In the genomic region with DNA sequence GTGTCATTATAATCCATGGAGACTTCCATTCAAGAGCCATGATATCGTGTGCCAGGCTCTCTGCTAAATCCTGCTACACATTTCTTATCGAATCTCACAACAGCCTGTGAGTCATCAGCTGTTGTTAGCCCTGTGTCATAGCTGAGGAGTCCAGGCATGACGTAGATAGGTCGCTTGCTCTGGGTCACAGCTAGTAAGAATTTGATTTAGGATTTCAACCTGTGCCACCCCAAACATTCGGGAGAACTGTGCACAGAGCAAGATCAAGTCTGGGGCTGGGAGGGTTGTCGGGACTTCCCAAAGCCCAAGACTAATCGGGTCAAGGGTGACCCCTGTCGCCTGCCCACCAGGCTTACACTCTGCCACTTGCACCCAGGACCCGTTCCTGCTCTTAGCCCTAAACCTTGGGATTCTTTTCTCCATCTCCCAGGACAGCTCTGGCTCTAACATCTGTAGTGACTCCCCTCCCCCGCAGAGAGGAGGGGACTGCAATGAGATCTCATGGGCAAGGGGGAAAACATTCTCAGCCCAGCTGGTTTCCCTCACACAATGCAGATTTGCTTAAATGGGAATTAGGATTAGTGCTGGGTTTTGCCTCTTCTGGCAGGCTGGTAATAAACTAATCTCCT, we compare ENCODE assay signal across 10 cellular contexts. TPM values are rescaled to one million over a fixed set of nuclear protein-coding genes. Genes with fewer than 3 reads are reported as not detected.
A peak's percentile ranks its signal among the peaks of the same experiment; 100 is the strongest.
DNase-seq lines count a peak whose midpoint lies in the region; ATAC-seq and TF ChIP-seq lines count a peak whose summit lies in the region.
"Had no signal": no experiment of that assay in that cellular context is flagged by ENCODE, and none has a peak within 500 bp of the region (broad histone marks: within the 10 kb centered on the region; RNA-seq: fewer than 3 reads in every experiment).

No MANE protein-coding gene starts in this region.

- H3K79me2 ChIP-seq in fibroblast of lung (ENCODE audit: control insufficient read depth, insufficient read depth, low read length), result no peaks in the 10 kb centered on the region
- H3K79me2 ChIP-seq in neural progenitor cell (ENCODE audit: low read depth), result peaks cover 25% of the 10 kb centered on the region

- peaks cover 30% of the 10 kb centered on the region for H3F3A ChIP-seq in neural progenitor cell (ENCODE audit: low read depth)

- H3K9me3 ChIP-seq in fibroblast of lung (ENCODE audit: control insufficient read depth, insufficient read depth, low read depth, low read length) (no peaks in the 10 kb centered on the region), neural progenitor cell (ENCODE audit: low read depth) (peaks cover 3% of the 10 kb centered on the region)
- H3K9me3 ChIP-seq: testis had no signal

- no peak for ATAC-seq in GM18511 (IDR thresholded peaks at IDR 0.05; ENCODE audit: unreplicated experiment)
- no peak for ATAC-seq in naive thymus-derived CD8-positive, alpha-beta T cell
- ATAC-seq: activated CD8-positive, alpha-beta T cell treated with anti-CD3 and anti-CD28 coated beads, Interleukin-2, amount 10 ng/mL, durations not matched to agents 7 days and 5 days had no signal

- H3K36me3 Mint-ChIP-seq in Calu3 (ENCODE audit: insufficient read depth, unreplicated experiment), result no peaks in the 10 kb centered on the region
- H3K36me3 Mint-ChIP-seq in neural progenitor cell, result peaks cover 27% of the 10 kb centered on the region
- peaks cover 12 to 19% (median 13%) of the 10 kb centered on the region in 3 donors for H3K36me3 Mint-ChIP-seq in naive thymus-derived CD8-positive, alpha-beta T cell

- no TSS peak for BruUV-seq in Calu3 (replicated peaks; lab: Mats Ljungman, UMichigan)

- no peak overlapping the region for H3K27ac ChIP-seq in fibroblast of lung (ENCODE audit: insufficient read depth, low read length)
- peak overlapping the region; percentile 85 for H3K27ac ChIP-seq in neural progenitor cell
- H3K27ac ChIP-seq: testis had no signal

- H3K4me3 Mint-ChIP-seq in Calu3 (ENCODE audit: low read depth, unreplicated experiment) (no peak overlapping the region), neural progenitor cell (peak overlapping the region; percentile 42)
- H3K4me3 Mint-ChIP-seq in naive thymus-derived CD8-positive, alpha-beta T cell, result no peak overlapping the region
- H3K4me3 Mint-ChIP-seq: activated CD8-positive, alpha-beta T cell treated with anti-CD3 and anti-CD28 coated beads, Interleukin-2, amount 10 ng/mL, durations not matched to agents 7 days and 5 days had no signal

- H3K4me3 ChIP-seq in fibroblast of lung (replicated peaks in 1 of 4; ENCODE audit: control extremely low read depth in 1 of 4, insufficient read depth in 1 of 4, low read depth in 3 of 4, low read length in 4 of 4), result no peak overlapping the region
- H3K4me3 ChIP-seq in neural progenitor cell, result peak overlapping the region; percentile 36
- H3K4me3 ChIP-seq: testis had no signal

- intact Hi-C loops in Calu3 (cut with micrococcal nuclease; ENCODE audit: unreplicated experiment), result no loop called here

- H3K27me3 Mint-ChIP-seq in Calu3 (ENCODE audit: unreplicated experiment), result peaks cover 23% of the 10 kb centered on the region
- peaks cover 2% of the 10 kb centered on the region for H3K27me3 Mint-ChIP-seq in neural progenitor cell (ENCODE audit: insufficient read depth, low read depth)
- peaks cover 0 to 7% (median 0%) of the 10 kb centered on the region in 5 donors for H3K27me3 Mint-ChIP-seq in naive thymus-derived CD8-positive, alpha-beta T cell

- H3K27me3 ChIP-seq in fibroblast of lung (ENCODE audit: control insufficient read depth, insufficient read depth, low read length) (peaks cover 4% of the 10 kb centered on the region), neural progenitor cell (no peaks in the 10 kb centered on the region)
- H3K27me3 ChIP-seq: testis had no signal

- CTCF ChIA-PET in Calu3 (lab: Charles Lee), result interaction anchor here (1.3 kb wide), 2 partner anchors 12 to 166 kb away, joined by 3 to 4 read pairs; no protein-coding TSS in a partner anchor

- H3K27ac Mint-ChIP-seq in Calu3 (ENCODE audit: unreplicated experiment) (no peak overlapping the region), neural progenitor cell (peak overlapping the region; percentile 38)
- no peak overlapping the region for H3K27ac Mint-ChIP-seq in naive thymus-derived CD8-positive, alpha-beta T cell
- H3K27ac Mint-ChIP-seq: activated CD8-positive, alpha-beta T cell treated with anti-CD3 and anti-CD28 coated beads, Interleukin-2, amount 10 ng/mL, durations not matched to agents 7 days and 5 days had no signal

- no peaks in the 10 kb centered on the region for H4K20me1 ChIP-seq in fibroblast of lung (ENCODE audit: control insufficient read depth, extremely low read depth, insufficient read depth, low read length)
- peaks cover 34% of the 10 kb centered on the region for H4K20me1 ChIP-seq in neural progenitor cell (ENCODE audit: low read depth)

- H3K9ac ChIP-seq in fibroblast of lung (ENCODE audit: insufficient read depth, low read length) (no peak overlapping the region), neural progenitor cell (no peak overlapping the region)

- H3K4me2 ChIP-seq in fibroblast of lung (ENCODE audit: extremely low read depth, insufficient read depth, low read length) (no peak overlapping the region), neural progenitor cell (peak overlapping the region; percentile 77)

- H3K4me1 ChIP-seq in fibroblast of lung (ENCODE audit: control insufficient read depth, extremely low read depth, insufficient read depth, low read length) (peaks cover 4% of the 10 kb centered on the region), neural progenitor cell (peaks cover 47% of the 10 kb centered on the region)

- no peaks in the 10 kb centered on the region for H3K9me3 Mint-ChIP-seq in Calu3 (ENCODE audit: low read depth, unreplicated experiment)
- peaks cover 12% of the 10 kb centered on the region for H3K9me3 Mint-ChIP-seq in neural progenitor cell
- H3K9me3 Mint-ChIP-seq in naive thymus-derived CD8-positive, alpha-beta T cell, result peaks cover 0 to 20% (median 8%) of the 10 kb centered on the region in 9 donors

- POLR2A ChIA-PET in naive thymus-derived CD8-positive, alpha-beta T cell (lab: Charles Lee), result no interaction called here

- peak; percentile 43 for DNase-seq in Calu3
- DNase-seq in RPMI7951 (ENCODE audit: low read depth), result peak; percentile 75
- DNase-seq in fibroblast of lung (ENCODE audit: low read depth in 2 of 2), result peak; percentile 83 to 94
- DNase-seq in neural progenitor cell (ENCODE audit: low spot score), result peak; percentile 94
- DNase-seq in stimulated activated CD4-positive, alpha-beta T cell treated with anti-CD3 and anti-CD28 coated beads, Interleukin-1b, Interleukin-23, amount 100 ng/mL, for 48 hours, result no peak
- no peak for DNase-seq in activated CD4-positive, alpha-beta T cell treated with anti-CD3 and anti-CD28 coated beads, Interleukin-2, amount 50 U/mL, for 48 hours
- no peak for DNase-seq in naive thymus-derived CD8-positive, alpha-beta T cell
- DNase-seq: activated CD8-positive, alpha-beta T cell treated with anti-CD3 and anti-CD28 coated beads, Interleukin-2, amount 10 ng/mL, durations not matched to agents 7 days and 5 days; testis had no signal

- H3K36me3 ChIP-seq in fibroblast of lung (ENCODE audit: control insufficient read depth, insufficient read depth, low read length) (no peaks in the 10 kb centered on the region), neural progenitor cell (peaks cover 4% of the 10 kb centered on the region)

- TF ChIP-seq CTCF in Calu3 (IDR thresholded peaks at IDR 0.05; ENCODE audit: unreplicated experiment) (no peak), fibroblast of lung (conservative IDR thresholded peaks at IDR 0.05 in 1 of 2, IDR thresholded peaks at IDR 0.05 in 1 of 2; ENCODE audit: low read depth in 1 of 2, low read length in 2 of 2) (peak in 1 of 2 donors; percentile 12), neural progenitor cell (IDR thresholded peaks at IDR 0.05) (peak; percentile 47)

- no peaks in the 10 kb centered on the region for H3K4me1 Mint-ChIP-seq in Calu3 (ENCODE audit: low read depth, unreplicated experiment)
- peaks cover 58% of the 10 kb centered on the region for H3K4me1 Mint-ChIP-seq in neural progenitor cell
- peaks cover 0 to 4% (median 0%) of the 10 kb centered on the region in 4 donors for H3K4me1 Mint-ChIP-seq in naive thymus-derived CD8-positive, alpha-beta T cell

- no peak overlapping the region for H2AFZ ChIP-seq in fibroblast of lung (ENCODE audit: low read length)
- no peak overlapping the region for H2AFZ ChIP-seq in neural progenitor cell (replicated peaks)

RNA-seq across cellular contexts. Expression of a gene that starts 34.3 kb away (rescaled TPM):
- total RNA-seq in Calu3 (2022), result 0.51 TPM in 1 of 2 replicates, not detected in the other
- total RNA-seq in RPMI7951 (2014; rRNA removed; shearing (Covaris generic)), result 0.96 and 2.1 TPM in 2 replicates
- 0.26 TPM in 1 of 2 replicates, not detected in the other for total RNA-seq in fibroblast of lung
- polyA plus RNA-seq in fibroblast of lung, result 0.09 and 0.15 TPM in 2 replicates
- 0.20 and 0.58 TPM in 2 replicates for polyA plus RNA-seq in fibroblast of lung (2012)
- polyA minus RNA-seq in fibroblast of lung (ENCODE audit: low replicate concordance), result 0.55 TPM in 1 of 2 replicates, not detected in the other
- total RNA-seq in neural progenitor cell (ENCODE audit: low replicate concordance), result 16.5 and 33.0 TPM in 2 replicates
- 1 to 10 TPM; 1.3 to 1.5 TPM for total RNA-seq in naive thymus-derived CD8-positive, alpha-beta T cell
- 1 to 10 TPM in 2 of 3 donors, under 1 TPM in 1; 0.73 to 5.5 (median 4.1) TPM for polyA plus RNA-seq in naive thymus-derived CD8-positive, alpha-beta T cell

Comparison
In these comparisons a context has a peak if more than half of its experiments do, and no peak if none do; other contexts are left out.
1. DNase-seq: peak in Calu3 (single experiment), RPMI7951 (single experiment), fibroblast of lung (2 of 2) and neural progenitor cell (single experiment); none in stimulated activated CD4-positive, alpha-beta T cell treated with anti-CD3 and anti-CD28 coated beads, Interleukin-1b, Interleukin-23, amount 100 ng/mL, for 48 hours (single experiment), activated CD4-positive, alpha-beta T cell treated with anti-CD3 and anti-CD28 coated beads, Interleukin-2, amount 50 U/mL, for 48 hours (0 of 2) and naive thymus-derived CD8-positive, alpha-beta T cell (0 of 10).